24 cellular contexts compared by ENCODE assay signal in genomic region chr12:49414364-49414763, GRCh38.
"Had no signal": no experiment of that assay in that cellular context is flagged by ENCODE, and none has a peak within 500 bp of the region (broad histone marks: within the 10 kb centered on the region; RNA-seq: fewer than 3 reads in every experiment).

No MANE protein-coding gene starts in this region.

- H3K4me3 ChIP-seq: SJSA1 had no signal

- FAIRE-seq: HTR-8/SVneo had no signal

- H3K27me3 ChIP-seq: SJSA1 had no signal

- H3K27ac ChIP-seq: HL-60, SJSA1 had no signal

- H3K4me1 ChIP-seq: SJSA1 had no signal

- H3K9me3 ChIP-seq: SJSA1 had no signal

- ATAC-seq: Panc1, PC-3, Right ventricle myocardium inferior, SK-N-SH treated with all-trans-retinoic acid at 6 μM for 48 hours had no signal

- DNase-seq: Karpas-422, KG1, MM.1S, NCI-H1092 treated with DMSO at 0.1 percent for 48 hours, NCI-H1436, NCI-H187, NCI-H2029, NCI-H2081 treated with DMSO at 0.1 percent for 48 hours, NCI-H2171, NCI-H226, NCI-H446, NCI-H510A, NCI-H524 treated with DMSO at 0.1 percent for 48 hours, NCI-H69, NCI-H774, SHP77 treated with DMSO at 0.1 percent for 48 hours, T-helper 1 cell had no signal
